Comparison of ENCODE assay signal across 20 cellular contexts in genomic region chr12:291153-291723, GRCh38. TPM values are rescaled to one million over a fixed set of nuclear protein-coding genes. Genes with fewer than 3 reads are reported as not detected.
DNase-seq lines count a peak whose midpoint lies in the region; ATAC-seq, FAIRE-seq and TF ChIP-seq lines count a peak whose summit lies in the region.
"Had no signal": no experiment of that assay in that cellular context is flagged by ENCODE, and none has a peak within 500 bp of the region (broad histone marks: within the 10 kb centered on the region; RNA-seq: fewer than 3 reads in every experiment).

No MANE protein-coding gene starts in this region.

- DNase-seq in HepG2 (ENCODE audit: low spot score) (no peak), right lobe of liver (no peak), SW480 (ENCODE audit: low spot score) (peak; percentile 29), mesendoderm (peak; percentile 11), NCI-H1436 treated with DMSO at 0.1 percent for 48 hours (lab: John Stamatoyannopoulos, UW) (no peak), DMS153 treated with DMSO at 0.1 percent for 48 hours (lab: John Stamatoyannopoulos, UW; ENCODE audit: unreplicated experiment) (no peak)
- DNase-seq: ACHN; CD4-positive, CD25-positive, alpha-beta regulatory T cell; GM23248; HCEC 1CT; KBM-7; NCI-H1417 treated with DMSO at 0.1 percent for 48 hours; NCI-H2029 treated with DMSO at 0.1 percent for 48 hours; NCI-H510A treated with DMSO at 0.1 percent for 48 hours; NCI-H82; SHP77 treated with DMSO at 0.1 percent for 48 hours had no signal

- POLR2A ChIA-PET in HepG2 (lab: Yijun Ruan, JAX) = no interaction called here

- no peaks in the 10 kb centered on the region for H3K9me3 ChIP-seq in HepG2 (ENCODE audit: low read length)
- H3K9me3 ChIP-seq in right lobe of liver = no peaks in the 10 kb centered on the region

- H3K27me3 ChIP-seq in HepG2 (ENCODE audit: control insufficient read depth in 1 of 2, insufficient read depth in 2 of 2, low read length in 2 of 2) (no peaks in the 10 kb centered on the region), right lobe of liver (no peaks in the 10 kb centered on the region), mesendoderm (ENCODE audit: insufficient read depth, low read length, poor library complexity) (no peaks in the 10 kb centered on the region)

- H3K36me3 ChIP-seq in HepG2 (replicated peaks in 1 of 2; ENCODE audit: control insufficient read depth in 1 of 2, insufficient read depth in 2 of 2, low read length in 2 of 2) (peaks cover 10 to 65% of the 10 kb centered on the region in 2 experiments), right lobe of liver (peaks cover 0 to 52% (median 13%) of the 10 kb centered on the region in 4 donors), mesendoderm (ENCODE audit: control insufficient read depth, insufficient read depth, low read length) (peaks cover 8% of the 10 kb centered on the region)

- CTCF ChIA-PET in HepG2 (lab: Yijun Ruan, JAX; ENCODE audit: low intra/inter-chr PET ratio, low total read pairs) = no interaction called here

- no peak overlapping the region for H2AK5ac ChIP-seq in mesendoderm (ENCODE audit: low read length)

- H4K20me1 ChIP-seq in HepG2 (ENCODE audit: insufficient read depth, low read length) = no peaks in the 10 kb centered on the region

- H3K4me3 ChIP-seq in HepG2 (replicated peaks in 1 of 3; ENCODE audit: insufficient read depth in 1 of 3, low read depth in 2 of 3, low read length in 3 of 3) (no peak overlapping the region), right lobe of liver (no peak overlapping the region), mesendoderm (ENCODE audit: low read length) (no peak overlapping the region)
- H3K4me3 ChIP-seq: GM23248 had no signal

- H3K79me2 ChIP-seq in HepG2 (ENCODE audit: insufficient read depth, low read length) (no peaks in the 10 kb centered on the region), mesendoderm (ENCODE audit: control insufficient read depth, insufficient read depth, low read length) (no peaks in the 10 kb centered on the region)

- H3K4me1 ChIP-seq in HepG2 (ENCODE audit: insufficient read depth, low read length) (peaks cover 7% of the 10 kb centered on the region), right lobe of liver (no peaks in the 10 kb centered on the region), mesendoderm (ENCODE audit: control insufficient read depth, low read depth, low read length) (no peaks in the 10 kb centered on the region)

- TSS peak; percentile 15 for BruUV-seq in HepG2 (replicated peaks; lab: Mats Ljungman, UMichigan)

- H2BK5ac ChIP-seq in mesendoderm (ENCODE audit: low read length) = no peak overlapping the region

- no peak overlapping the region for H2BK15ac ChIP-seq in mesendoderm (replicated peaks; ENCODE audit: low read depth)

- no peak overlapping the region for H4K8ac ChIP-seq in mesendoderm (ENCODE audit: low read depth, low read length)

- intact Hi-C loops in HepG2 (cut with micrococcal nuclease; ENCODE audit: unreplicated experiment) (no loop called here), right lobe of liver (cut with DNase I) (no loop called here)

- H3K9ac ChIP-seq in HepG2 (ENCODE audit: insufficient read depth, low read depth, low read length) = no peak overlapping the region
- H3K9ac ChIP-seq in mesendoderm (ENCODE audit: low read length) = no peak overlapping the region
- H3K9ac ChIP-seq: GM23248 had no signal

- TF ChIP-seq POLR2A in HepG2 (IDR thresholded peaks at IDR 0.05; ENCODE audit: insufficient read depth in 1 of 2, low read depth in 2 of 2, low read length in 2 of 2) (no peak), right lobe of liver (IDR thresholded peaks at IDR 0.05) (no peak)

- H3K4me2 ChIP-seq in HepG2 (ENCODE audit: low read depth, low read length) (no peak overlapping the region), mesendoderm (ENCODE audit: low read length) (no peak overlapping the region)

- H3K79me1 ChIP-seq in mesendoderm (ENCODE audit: low read length) = no peaks in the 10 kb centered on the region

- no peak overlapping the region for H2AFZ ChIP-seq in HepG2 (ENCODE audit: low read length)
- H2AFZ ChIP-seq: GM23248 had no signal

- 98% methylated on average over 1 of the region's 1 CpG for WGBS in HepG2 (ENCODE audit: low lambda C conversion rate)
- WGBS in right lobe of liver (ENCODE audit: insufficient coverage, low coverage, low lambda C conversion rate, missing lambda C conversion rate) = 92% methylated on average over 1 of the region's 1 CpG
- no CpG with 5 or more reads among the region's 1 CpG for WGBS in mesendoderm (ENCODE audit: extremely low coverage, insufficient coverage, low lambda C conversion rate)

- TF ChIP-seq EP300 in HepG2 (IDR thresholded peaks at IDR 0.05; ENCODE audit: low read depth in 2 of 2, low read length in 2 of 2) (no peak), HepG2 (CRISPR knock-in tag; IDR thresholded peaks at IDR 0.05; ENCODE audit: borderline replicate concordance) (no peak), Ishikawa (IDR thresholded peaks at IDR 0.05; ENCODE audit: borderline replicate concordance) (no peak)

- H4K5ac ChIP-seq in mesendoderm (ENCODE audit: low read length) = no peak overlapping the region

- H3K18ac ChIP-seq in mesendoderm (ENCODE audit: low read length) = no peak overlapping the region

- no peak overlapping the region for H3K4ac ChIP-seq in mesendoderm (ENCODE audit: low read depth, low read length)

- H3K23ac ChIP-seq in mesendoderm (ENCODE audit: low read length) = no peak overlapping the region

- TF ChIP-seq CTCF in HepG2 (CRISPR knock-in tag; IDR thresholded peaks at IDR 0.05) (no peak), right lobe of liver (IDR thresholded peaks at IDR 0.05) (no peak)

- H3K27ac ChIP-seq in HepG2 (ENCODE audit: extremely low read length, insufficient read depth, low read length) (no peak overlapping the region), right lobe of liver (no peak overlapping the region), mesendoderm (ENCODE audit: low read depth, low read length) (no peak overlapping the region)
- H3K27ac ChIP-seq: HL-60 had no signal

- no peak for FAIRE-seq in HepG2 (lab: Jason Lieb, UNC)
- FAIRE-seq: HTR-8/SVneo had no signal

- no peak overlapping the region for H3K56ac ChIP-seq in mesendoderm (ENCODE audit: low read length)

- ATAC-seq in HepG2 (no peak), right lobe of liver (no peak)
- ATAC-seq: SK-N-SH treated with all-trans-retinoic acid at 6 μM for 48 hours had no signal

- TF ChIP-seq RAD21 in HepG2 (CRISPR knock-in tag; IDR thresholded peaks at IDR 0.05) (no peak), Ishikawa (IDR thresholded peaks at IDR 0.05; ENCODE audit: low read depth) (no peak)

- in situ Hi-C loops in HepG2 (cut with HindIII; ENCODE audit: extremely low pct_ligation_motif_present, low pct_unique_long_range_greater_than_20kb) = no loop called here

- no peak overlapping the region for H2BK120ac ChIP-seq in mesendoderm (ENCODE audit: low read depth, low read length)

TF ChIP-seq in HepG2, 621 proteins besides CTCF, POLR2A, EP300 and RAD21 (continues in another document):
- TF ChIP-seq ATF4 (CRISPR knock-in tag; IDR thresholded peaks at IDR 0.05) = 0 out of 4 replicates have a peak, but pooled peaks of 1 of the 2 experiments have one; percentile 27

TF ChIP-seq in Ishikawa, 13 proteins besides CTCF, POLR2A, EP300 and RAD21 (continues in another document):
- TF ChIP-seq NFIC (IDR thresholded peaks at IDR 0.05) (no peak), ZBTB7A (IDR thresholded peaks at IDR 0.05; ENCODE audit: low read depth) (no peak), TCF12 (IDR thresholded peaks at IDR 0.05; ENCODE audit: low read depth) (no peak)

RNA-seq across cellular contexts. Expression of gene SLC6A13, which starts 28.6 kb away (rescaled TPM):
- total RNA-seq in HepG2 (2016; rRNA removed; fragmentation: Illumina TruSeq; extraction: Trizol) (0.15 and 0.52 TPM in 2 replicates), right lobe of liver (10 to 100 TPM in 3 of 6 experiments, 1 to 10 TPM in 3; 2.0 to 70.6 (median 14.4) TPM)
- total RNA-seq in HepG2 (2016; cell fraction: cytosol; rRNA removed; fragmentation: Illumina TruSeq; extraction: Trizol; ENCODE audit: low read depth) = not detected in 2 replicates
- 0.22 TPM in 1 of 2 replicates, not detected in the other for total RNA-seq in HepG2 (2016; cell fraction: insoluble cytoplasmic fraction; rRNA removed; fragmentation: Illumina TruSeq; extraction: Trizol)
- not detected in 2 replicates for total RNA-seq in HepG2 (2016; cell fraction: membrane; rRNA removed; fragmentation: Illumina TruSeq; extraction: Trizol)
- 0.40 TPM in 1 of 2 replicates, not detected in the other for total RNA-seq in HepG2 (2016; cell fraction: nucleus; rRNA removed; fragmentation: Illumina TruSeq; extraction: Trizol)
- polyA plus RNA-seq in HepG2 (2011; rRNA removed) = 0.05 and 0.60 TPM in 2 replicates
- 0.17 and 0.21 TPM in 2 replicates for polyA plus RNA-seq in HepG2 (2011; cell fraction: cytosol; rRNA removed)
- 1.4 and 1.6 TPM in 2 replicates for polyA plus RNA-seq in HepG2 (2011; cell fraction: nucleus; rRNA removed)
- 0.60 and 0.83 TPM in 2 replicates for polyA plus RNA-seq in HepG2 (2012)
- not detected in 2 replicates for polyA plus RNA-seq in HepG2 (2016; cell fraction: cytosol; fragmentation: Illumina TruSeq; extraction: Trizol; ENCODE audit: low read depth)
- polyA plus RNA-seq in HepG2 (2016; cell fraction: insoluble cytoplasmic fraction; fragmentation: Illumina TruSeq; extraction: Trizol; ENCODE audit: low read depth) = not detected in 2 replicates
- not detected in 2 replicates for polyA plus RNA-seq in HepG2 (2016; cell fraction: membrane; fragmentation: Illumina TruSeq; extraction: Trizol; ENCODE audit: low read depth)
- 0.67 and 1.00 TPM in 2 replicates for polyA plus RNA-seq in HepG2 (2016; cell fraction: nucleus; fragmentation: Illumina TruSeq; extraction: Trizol; ENCODE audit: insufficient read depth, low read depth)
- 0.70 TPM in 1 of 2 replicates, not detected in the other for polyA minus RNA-seq in HepG2 (2011; rRNA and poly(A)+ RNA removed; ENCODE audit: low replicate concordance)
- polyA minus RNA-seq in HepG2 (2011; cell fraction: cytosol; rRNA and poly(A)+ RNA removed) = not detected in 2 replicates
- 2.7 and 3.2 TPM in 2 replicates for polyA minus RNA-seq in HepG2 (2011; cell fraction: nucleus; rRNA and poly(A)+ RNA removed)
- polyA plus RNA-seq in mesendoderm (2013, experiment 1 of 2) = 0.06 TPM
- polyA plus RNA-seq in mesendoderm (2013, experiment 2 of 2) = 0.10 TPM
- total RNA-seq: GM23248 had no signal
- polyA plus RNA-seq: CD4-positive, CD25-positive, alpha-beta regulatory T cell; GM23248 had no signal

Comparison
In these comparisons a context has a peak if more than half of its experiments do, and no peak if none do; other contexts are left out.
1. DNase-seq: peak in SW480 (single experiment) and mesendoderm (single experiment); none in HepG2 (single experiment), right lobe of liver (0 of 3), NCI-H1436 treated with DMSO at 0.1 percent for 48 hours (single experiment) and DMS153 treated with DMSO at 0.1 percent for 48 hours (single experiment).